ENCODE assay signal across 26 cellular contexts in genomic region chr10:5935628-5936027, GRCh38. TPM values are rescaled to one million over a fixed set of nuclear protein-coding genes. Genes with fewer than 3 reads are reported as not detected.
DNase-seq lines count a peak whose midpoint lies in the region; ATAC-seq, FAIRE-seq and TF ChIP-seq lines count a peak whose summit lies in the region.
"Had no signal": no experiment of that assay in that cellular context is flagged by ENCODE, and none has a peak within 500 bp of the region (broad histone marks: within the 10 kb centered on the region; RNA-seq: fewer than 3 reads in every experiment).

No MANE protein-coding gene starts in this region.

- H3K36me3 ChIP-seq in bronchial epithelial cell (ENCODE audit: control insufficient read depth, insufficient read depth, low read length), result peaks cover 13% of the 10 kb centered on the region

- H3K27me3 ChIP-seq in bronchial epithelial cell (ENCODE audit: control insufficient read depth, insufficient read depth, low read length), result no peaks in the 10 kb centered on the region
- H3K27me3 ChIP-seq: BE2C had no signal

- intact Hi-C loops in left cardiac atrium (cut with DNase I) (no loop called here), Right ventricle myocardium superior (cut with DNase I) (no loop called here)

- no peaks in the 10 kb centered on the region for H3K9me3 Mint-ChIP-seq in activated T-cell treated with anti-CD3 and anti-CD28 coated beads, Interleukin-2, amount 50 U/mL, for 24 hours
- H3K9me3 Mint-ChIP-seq: CD4-positive, CD25-positive, alpha-beta regulatory T cell; CD8-positive, alpha-beta memory T cell; GM23338; HFFc6 had no signal

- TF ChIP-seq POLR2A in erythroblast (IDR thresholded peaks at IDR 0.05; ENCODE audit: low read length), result no peak

- H3K4me1 Mint-ChIP-seq in activated T-cell treated with anti-CD3 and anti-CD28 coated beads, Interleukin-2, amount 50 U/mL, for 24 hours (ENCODE audit: low read depth), result no peaks in the 10 kb centered on the region
- H3K4me1 Mint-ChIP-seq: CD4-positive, CD25-positive, alpha-beta regulatory T cell; GM23338 had no signal

- peak; percentile 15 to 42 for ATAC-seq in left cardiac atrium
- ATAC-seq in Right ventricle myocardium superior (ENCODE audit: poor library complexity), result no peak
- ATAC-seq in left lobe of liver, result peak; percentile 44
- ATAC-seq: GM23338, HCT116 had no signal

- H3K36me3 Mint-ChIP-seq in activated T-cell treated with anti-CD3 and anti-CD28 coated beads, Interleukin-2, amount 50 U/mL, for 24 hours (ENCODE audit: low read depth), result peaks cover 69% of the 10 kb centered on the region

- no peak overlapping the region for H3K4me3 ChIP-seq in bronchial epithelial cell (ENCODE audit: low read depth, low read length)
- H3K4me3 ChIP-seq: GM23338 had no signal

- H3K4me3 Mint-ChIP-seq in activated T-cell treated with anti-CD3 and anti-CD28 coated beads, Interleukin-2, amount 50 U/mL, for 24 hours, result no peak overlapping the region
- H3K4me3 Mint-ChIP-seq: CD4-positive, CD25-positive, alpha-beta regulatory T cell; CD8-positive, alpha-beta memory T cell; GM23338; HFFc6 had no signal

- H3K27me3 Mint-ChIP-seq in activated T-cell treated with anti-CD3 and anti-CD28 coated beads, Interleukin-2, amount 50 U/mL, for 24 hours, result no peaks in the 10 kb centered on the region
- H3K27me3 Mint-ChIP-seq: CD4-positive, CD25-positive, alpha-beta regulatory T cell; CD8-positive, alpha-beta memory T cell had no signal

- peak; percentile 73 for FAIRE-seq in bronchial epithelial cell (lab: Jason Lieb, UNC)
- FAIRE-seq: A204.1, GM12891, GM18507 had no signal

- DNase-seq in left cardiac atrium (no peak), Right ventricle myocardium superior (no peak), bronchial epithelial cell (ENCODE audit: low read depth) (no peak), left lobe of liver (ENCODE audit: low spot score) (no peak), erythroblast (lab: John Stamatoyannopoulos, UW) (no peak), NCI-H510A (lab: John Stamatoyannopoulos, UW) (no peak)
- DNase-seq in activated T-cell treated with anti-CD3 and anti-CD28 coated beads, Interleukin-2, amount 50 U/mL, for 24 hours, result no peak
- DNase-seq: ACHN; BE2C; C1 segment of cervical spinal cord; CD4-positive, CD25-positive, alpha-beta regulatory T cell; CD8-positive, alpha-beta memory T cell; COR-L47; DMS 273 treated with DMSO at 0.1 percent for 48 hours; DMS53; DND-41; EL; H7; HFFc6; IMR-90 had no signal

- TF ChIP-seq CTCF in bronchial epithelial cell (IDR thresholded peaks at IDR 0.05; ENCODE audit: insufficient read depth, low read length, severe bottlenecking), result no peak

- H3K27ac Mint-ChIP-seq in activated T-cell treated with anti-CD3 and anti-CD28 coated beads, Interleukin-2, amount 50 U/mL, for 24 hours, result no peak overlapping the region
- H3K27ac Mint-ChIP-seq: GM23338, HFFc6 had no signal

RNA-seq across cellular contexts. Expression of gene IL15RA, which starts 41.7 kb away (rescaled TPM):
- total RNA-seq in left cardiac atrium (10 to 100 TPM; 10.9 to 15.7 TPM), Right ventricle myocardium superior (8.2 TPM), bronchial epithelial cell (0.51 and 0.79 TPM in 2 replicates), left lobe of liver (8.4 TPM)
- total RNA-seq: G401 had no signal

RNA-seq across cellular contexts. Expression of gene FBH1, which starts 45.6 kb away (rescaled TPM):
- total RNA-seq in left cardiac atrium (10 to 100 TPM; 67.4 to 85.1 TPM), Right ventricle myocardium superior (83.0 TPM), bronchial epithelial cell (54.5 and 75.4 TPM in 2 replicates), left lobe of liver (41.7 TPM)

RNA-seq across cellular contexts. Expression of gene ANKRD16, which starts 45.9 kb away (rescaled TPM):
- total RNA-seq in left cardiac atrium, result 1 to 10 TPM; 2.8 to 4.2 TPM
- 2.4 TPM for total RNA-seq in Right ventricle myocardium superior
- 5.2 and 5.3 TPM in 2 replicates for total RNA-seq in bronchial epithelial cell
- total RNA-seq in left lobe of liver, result 6.6 TPM
